8 cellular contexts compared by ENCODE assay signal in the genomic region with DNA sequence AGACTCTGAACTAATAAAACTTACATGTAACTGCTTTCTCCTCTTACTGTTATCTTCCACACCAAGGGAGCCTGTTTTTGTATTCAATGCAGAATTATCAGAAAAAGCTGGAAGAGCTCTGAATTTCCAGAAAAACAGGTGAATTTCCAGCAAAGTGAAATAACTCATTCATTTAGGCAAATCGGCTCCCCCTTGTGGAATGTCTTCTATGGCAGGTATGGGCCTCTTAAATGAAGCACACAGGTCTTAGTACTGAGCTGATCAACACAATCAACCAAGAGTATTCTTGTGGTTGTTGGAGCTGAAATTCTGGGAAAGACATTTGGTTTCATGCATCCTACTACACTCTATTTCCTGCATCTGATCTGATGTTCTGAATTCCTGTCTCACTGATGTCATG. TPM values are rescaled to one million over a fixed set of nuclear protein-coding genes. Genes with fewer than 3 reads are reported as not detected.
DNase-seq lines count a peak whose midpoint lies in the region; ATAC-seq, FAIRE-seq and TF ChIP-seq lines count a peak whose summit lies in the region.

No MANE protein-coding gene starts in this region.

- H3K79me2 ChIP-seq in Loucy (ENCODE audit: insufficient read depth, low read length), result no peaks in the 10 kb centered on the region
- no peaks in the 10 kb centered on the region for H3K79me2 ChIP-seq in K562 (ENCODE audit: control insufficient read depth, insufficient read depth, low read length)

- H3K27ac Mint-ChIP-seq in activated T-helper 2 cell treated with anti-CD3 and anti-CD28 coated beads, Interferon-gamma antibody, Interleukin-2, Interleukin-4, amounts not matched to agents 10 μg/mL and 5 μg/mL and 100 μg/mL, durations not matched to agents 14 hours and 24 hours and 36 hours, result no peak overlapping the region

- 0% methylated on average over 1 of the region's 1 CpG for WGBS in K562 (ENCODE audit: insufficient coverage, low coverage, missing lambda C conversion rate)

- ATAC-seq in K562 (no peak), GM18505 (IDR thresholded peaks at IDR 0.05; ENCODE audit: unreplicated experiment) (no peak)

- H3K4me3 ChIP-seq in GM12864 (ENCODE audit: low read depth, low read length) (no peak overlapping the region), Loucy (ENCODE audit: low read length, poor library complexity, severe bottlenecking) (no peak overlapping the region), K562 (no peak overlapping the region)

- H2AFZ ChIP-seq in Loucy (ENCODE audit: low read length) (no peak overlapping the region), K562 (ENCODE audit: low read depth, low read length) (no peak overlapping the region)

- peak; percentile 54 for TF ChIP-seq CTCF in GM12864 (IDR thresholded peaks at IDR 0.05; ENCODE audit: low read depth, low read length, missing control alignments)
- TF ChIP-seq CTCF in Loucy (conservative IDR thresholded peaks at IDR 0.05; ENCODE audit: low read length), result peak; percentile 93
- peak; percentile 15 to 34 (median 27); a peak in 3 of 6 replicates for TF ChIP-seq CTCF in K562 (IDR thresholded peaks at IDR 0.05 in 2 of 3, conservative IDR thresholded peaks at IDR 0.05 in 1 of 3; ENCODE audit: insufficient read depth in 2 of 3, low read depth in 1 of 3, low read length in 3 of 3)

- peaks cover 5% of the 10 kb centered on the region for H3K27me3 Mint-ChIP-seq in activated T-helper 2 cell treated with anti-CD3 and anti-CD28 coated beads, Interferon-gamma antibody, Interleukin-2, Interleukin-4, amounts not matched to agents 10 μg/mL and 5 μg/mL and 100 μg/mL, durations not matched to agents 14 hours and 24 hours and 36 hours (ENCODE audit: low read depth)

- no peaks in the 10 kb centered on the region for H3K27me3 ChIP-seq in Loucy (ENCODE audit: insufficient read depth, low read length, poor library complexity, severe bottlenecking)
- 0 out of 5 replicates have a peak, but pooled peaks cover 0 to 5% of the 10 kb centered on the region in 2 experiments for H3K27me3 ChIP-seq in K562 (ENCODE audit: control insufficient read depth in 2 of 2, insufficient read depth in 2 of 2, low read length in 2 of 2)

- no peak for FAIRE-seq in K562 (lab: Jason Lieb, UNC)

- H3K9me3 Mint-ChIP-seq in activated T-helper 2 cell treated with anti-CD3 and anti-CD28 coated beads, Interferon-gamma antibody, Interleukin-2, Interleukin-4, amounts not matched to agents 10 μg/mL and 5 μg/mL and 100 μg/mL, durations not matched to agents 14 hours and 24 hours and 36 hours, result peaks cover 3% of the 10 kb centered on the region

- TF ChIP-seq POLR2A in K562 (conservative IDR thresholded peaks at IDR 0.05) (no peak), GM18505 (IDR thresholded peaks at IDR 0.05; ENCODE audit: borderline replicate concordance, extremely low read depth, insufficient read depth, insufficient read length) (no peak)

- TF ChIP-seq RAD21 in K562 (CRISPR knock-in tag; conservative IDR thresholded peaks at IDR 0.05 in 1 of 2, IDR thresholded peaks at IDR 0.05 in 1 of 2), result peak in 1 of 2 experiments; percentile 22; a peak in 1 of 4 replicates

- H3K4me2 ChIP-seq in Loucy (ENCODE audit: low read depth, low read length, poor library complexity, severe bottlenecking) (no peak overlapping the region), K562 (ENCODE audit: insufficient read depth, low read length) (no peak overlapping the region)

- no peak for TF ChIP-seq EP300 in K562 (IDR thresholded peaks at IDR 0.05; ENCODE audit: low read length)

- H3K36me3 Mint-ChIP-seq in activated T-helper 2 cell treated with anti-CD3 and anti-CD28 coated beads, Interferon-gamma antibody, Interleukin-2, Interleukin-4, amounts not matched to agents 10 μg/mL and 5 μg/mL and 100 μg/mL, durations not matched to agents 14 hours and 24 hours and 36 hours (ENCODE audit: low read depth), result peaks cover 3% of the 10 kb centered on the region

- no peaks in the 10 kb centered on the region for H3K9me3 ChIP-seq in Loucy (ENCODE audit: insufficient read depth, low read depth, low read length)
- no peaks in the 10 kb centered on the region for H3K9me3 ChIP-seq in K562 (replicated peaks; ENCODE audit: control insufficient read depth, insufficient read depth, low read depth, low read length)

- H3K4me1 Mint-ChIP-seq in activated T-helper 2 cell treated with anti-CD3 and anti-CD28 coated beads, Interferon-gamma antibody, Interleukin-2, Interleukin-4, amounts not matched to agents 10 μg/mL and 5 μg/mL and 100 μg/mL, durations not matched to agents 14 hours and 24 hours and 36 hours (ENCODE audit: low read depth), result peaks cover 6% of the 10 kb centered on the region

- H3K4me1 ChIP-seq in Loucy (ENCODE audit: insufficient read depth, low read length, poor library complexity, severe bottlenecking), result peaks cover 27% of the 10 kb centered on the region
- no peaks in the 10 kb centered on the region for H3K4me1 ChIP-seq in K562 (replicated peaks in 1 of 2; ENCODE audit: control insufficient read depth in 2 of 2, insufficient read depth in 2 of 2, low read length in 2 of 2)

- no peak overlapping the region for H3K27ac ChIP-seq in K562 (ENCODE audit: extremely low read depth, low read depth, low read length)

- intact Hi-C loops in K562 (cut with micrococcal nuclease), result no loop called here
- intact Hi-C loops in activated T-helper 2 cell treated with anti-CD3 and anti-CD28 coated beads, Interferon-gamma antibody, Interleukin-2, Interleukin-4, amounts not matched to agents 10 μg/mL and 5 μg/mL and 100 μg/mL, durations not matched to agents 14 hours and 24 hours and 36 hours (cut with micrococcal nuclease), result no loop called here

- POLR2A ChIA-PET in K562 (lab: Yijun Ruan, JAX), result no interaction called here

- H3K36me3 ChIP-seq in Loucy (ENCODE audit: insufficient read depth, low read length) (no peaks in the 10 kb centered on the region), K562 (ENCODE audit: control insufficient read depth, insufficient read depth, low read length) (no peaks in the 10 kb centered on the region)

- no peaks in the 10 kb centered on the region for H3K9me1 ChIP-seq in K562 (ENCODE audit: control insufficient read depth, insufficient read depth, low read length)

- CTCF ChIA-PET in K562 (lab: Yijun Ruan, JAX; ENCODE audit: low intra/inter-chr PET ratio), result no interaction called here

- in situ Hi-C loops in K562 (cut with MboI), result no loop called here

- H3K4me3 Mint-ChIP-seq in activated T-helper 2 cell treated with anti-CD3 and anti-CD28 coated beads, Interferon-gamma antibody, Interleukin-2, Interleukin-4, amounts not matched to agents 10 μg/mL and 5 μg/mL and 100 μg/mL, durations not matched to agents 14 hours and 24 hours and 36 hours (ENCODE audit: low read depth), result no peak overlapping the region

- DNase-seq in GM12864 (ENCODE audit: low read depth) (no peak), K562 (ENCODE audit: extremely low read depth in 1 of 4, low spot score in 3 of 4) (peak in 2 of 4 experiments; percentile 4 to 14), middle frontal gyrus (ENCODE audit: extremely low spot score, low spot score) (peak; percentile 46), ecto neural progenitor cell (ENCODE audit: low spot score) (no peak), 8988T (no peak)
- no peak for DNase-seq in activated T-helper 2 cell treated with anti-CD3 and anti-CD28 coated beads, Interferon-gamma antibody, Interleukin-2, Interleukin-4, amounts not matched to agents 10 μg/mL and 5 μg/mL and 100 μg/mL, durations not matched to agents 14 hours and 24 hours and 36 hours (ENCODE audit: low spot score)

- no peaks in the 10 kb centered on the region for H3K9me2 ChIP-seq in Loucy (replicated peaks; ENCODE audit: low read depth, low read length)

- no TSS peak for BruUV-seq in K562 (replicated peaks; lab: Mats Ljungman, UMichigan)

- H3F3A ChIP-seq in Loucy (ENCODE audit: low read depth), result no peaks in the 10 kb centered on the region

- H4K20me1 ChIP-seq in Loucy (ENCODE audit: insufficient read depth, low read length, poor library complexity, severe bottlenecking), result no peaks in the 10 kb centered on the region
- H4K20me1 ChIP-seq in K562 (replicated peaks; ENCODE audit: control insufficient read depth, insufficient read depth, low read length), result no peaks in the 10 kb centered on the region

- H3K9ac ChIP-seq in Loucy (ENCODE audit: low read depth, low read length, poor library complexity, severe bottlenecking), result no peak overlapping the region
- H3K9ac ChIP-seq in K562 (ENCODE audit: insufficient read depth in 1 of 2, low read depth in 2 of 2, low read length in 2 of 2), result no peak overlapping the region

TF ChIP-seq in K562, 482 proteins besides CTCF, POLR2A, EP300 and RAD21:
- TF ChIP-seq SMC3 (conservative IDR thresholded peaks at IDR 0.05; ENCODE audit: insufficient read depth, low read depth, low read length) (0 out of 2 replicates have a peak, but pooled peaks have one; percentile 21), BACH1 (tag; IDR thresholded peaks at IDR 0.05) (no peak)

RNA-seq across cellular contexts. Expression of gene PTPRG, which starts 31.0 kb away (rescaled TPM):
- total RNA-seq in K562 (2011; cell fraction: chromatin; rRNA removed; ENCODE audit: low replicate concordance), result not detected in 2 replicates
- not detected in 2 replicates for total RNA-seq in K562 (2011; cell fraction: nucleolus; rRNA removed)
- not detected in 2 replicates for total RNA-seq in K562 (2011; cell fraction: nucleoplasm; rRNA removed)
- total RNA-seq in K562 (2014; rRNA removed) (not detected in 2 replicates), K562 (2014; rRNA removed; fragmentation: Illumina TruSeq; extraction: Trizol) (not detected in 2 replicates), K562 (2015; rRNA removed; fragmentation: Illumina TruSeq; extraction: Trizol) (not detected in 2 replicates), K562 (2021) (0.16 and 0.18 TPM in 2 replicates)
- polyA plus RNA-seq in K562 (2011; rRNA removed) (not detected in 2 replicates), K562 (2014; fragmentation: Illumina TruSeq; extraction: Trizol) (not detected in 2 replicates), K562 (2014; fragmentation: Nextera tagmentation; extraction: Ambion mirVana) (not detected), K562 (2014; rRNA removed) (not detected in 2 replicates)
- polyA plus RNA-seq in K562 (2011; cell fraction: cytosol; rRNA removed), result not detected in 2 replicates
- not detected in 2 replicates for polyA plus RNA-seq in K562 (2011; cell fraction: nucleus; rRNA removed)
- polyA plus RNA-seq in K562 (2012), result not detected in 2 replicates
- polyA minus RNA-seq in K562 (2011; rRNA and poly(A)+ RNA removed), result not detected in 2 replicates
- polyA minus RNA-seq in K562 (2011; cell fraction: cytosol; rRNA and poly(A)+ RNA removed), result not detected in 2 replicates
- polyA minus RNA-seq in K562 (2011; cell fraction: nucleus; rRNA and poly(A)+ RNA removed), result not detected in 2 replicates
- 5.1 and 5.3 TPM in 2 replicates for total RNA-seq in activated T-helper 2 cell treated with anti-CD3 and anti-CD28 coated beads, Interferon-gamma antibody, Interleukin-2, Interleukin-4, amounts not matched to agents 10 μg/mL and 5 μg/mL and 100 μg/mL, durations not matched to agents 14 hours and 24 hours and 36 hours

Comparison
In these comparisons a context has a peak if more than half of its experiments do, and no peak if none do; other contexts are left out.
1. CTCF ChIP-seq: peak in every context shown above with its lines; median percentile 93 in Loucy; 54 in GM12864; 27 in K562.